In the genomic region with DNA sequence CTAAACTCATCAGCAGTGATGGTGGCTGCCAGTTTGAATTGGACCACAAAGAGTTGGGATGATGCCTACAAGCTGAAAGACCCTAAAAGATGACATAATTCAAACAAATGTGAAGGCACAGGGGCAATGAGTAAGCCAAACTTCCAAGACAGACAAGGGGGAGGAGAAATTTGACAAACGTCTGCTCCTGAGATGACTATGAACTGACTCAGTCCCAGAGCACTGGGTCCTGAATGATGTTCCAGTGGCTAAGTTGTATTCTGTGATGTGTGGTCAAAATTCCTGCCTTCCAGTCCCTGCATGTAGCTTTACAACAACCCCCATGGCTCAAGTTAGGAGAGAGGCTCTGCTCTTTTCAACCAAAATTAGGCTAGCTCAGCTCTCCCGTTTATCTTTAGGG, we compare ENCODE assay signal across 11 cellular contexts.
DNase-seq lines count a peak whose midpoint lies in the region; ATAC-seq lines count a peak whose summit lies in the region.
"Had no signal": no experiment of that assay in that cellular context is flagged by ENCODE, and none has a peak within 500 bp of the region (broad histone marks: within the 10 kb centered on the region; RNA-seq: fewer than 3 reads in every experiment).

No MANE protein-coding gene starts in this region.

- peaks cover 50% of the 10 kb centered on the region for H3K4me1 ChIP-seq in ACC112 (ENCODE audit: control insufficient read depth, insufficient read depth, low read length, unreplicated experiment)

- H3K36me3 Mint-ChIP-seq in activated T-helper 1 cell treated with anti-CD3 and anti-CD28 coated beads, Interleukin-12 subunit alpha, Interleukin-12 subunit beta, Interleukin-2, Interleukin-4 antibody, amounts not matched to agents 30 ng/mL and 10 ng/mL and 1 ng/mL, durations not matched to agents 14 hours and 24 hours and 36 hours (ENCODE audit: low read depth), result no peaks in the 10 kb centered on the region

- H3K27ac ChIP-seq in ACC112 (ENCODE audit: low read depth, low read length), result peak overlapping the region; percentile 82

- intact Hi-C loops in activated T-helper 1 cell treated with anti-CD3 and anti-CD28 coated beads, Interleukin-12 subunit alpha, Interleukin-12 subunit beta, Interleukin-2, Interleukin-4 antibody, amounts not matched to agents 30 ng/mL and 10 ng/mL and 1 ng/mL, durations not matched to agents 14 hours and 24 hours and 36 hours (cut with micrococcal nuclease), result no loop called here

- ATAC-seq in HG02884 (IDR thresholded peaks at IDR 0.05; ENCODE audit: unreplicated experiment), result peak; percentile 66
- ATAC-seq in HG03139 (IDR thresholded peaks at IDR 0.05; ENCODE audit: unreplicated experiment), result no peak
- ATAC-seq in GM19395 (IDR thresholded peaks at IDR 0.05; ENCODE audit: unreplicated experiment), result no peak
- ATAC-seq: activated CD8-positive, alpha-beta T cell treated with anti-CD3 and anti-CD28 coated beads for 36 hours had no signal

- H3K4me3 ChIP-seq in ACC112 (ENCODE audit: low read depth, low read length), result peak overlapping the region; percentile 29; the same call in 1 of the 2 replicates

- peak; percentile 5 for DNase-seq in amniotic stem cell (lab: John Stamatoyannopoulos, UW)
- DNase-seq in glomerular visceral epithelial cell (ENCODE audit: extremely low spot score), result peak; percentile 94
- no peak for DNase-seq in activated T-helper 1 cell treated with anti-CD3 and anti-CD28 coated beads, Interleukin-12 subunit alpha, Interleukin-12 subunit beta, Interleukin-2, Interleukin-4 antibody, amounts not matched to agents 30 ng/mL and 10 ng/mL and 1 ng/mL, durations not matched to agents 14 hours and 24 hours and 36 hours (ENCODE audit: low spot score)
- DNase-seq in inferior parietal cortex (ENCODE audit: extremely low spot score), result no peak
- DNase-seq: activated CD8-positive, alpha-beta T cell treated with anti-CD3 and anti-CD28 coated beads for 36 hours; C1 segment of cervical spinal cord; posterior cingulate gyrus had no signal

- H3K36me3 ChIP-seq in ACC112 (ENCODE audit: insufficient read depth, low read length), result no peaks in the 10 kb centered on the region

- no peak overlapping the region for H3K4me3 Mint-ChIP-seq in activated T-helper 1 cell treated with anti-CD3 and anti-CD28 coated beads, Interleukin-12 subunit alpha, Interleukin-12 subunit beta, Interleukin-2, Interleukin-4 antibody, amounts not matched to agents 30 ng/mL and 10 ng/mL and 1 ng/mL, durations not matched to agents 14 hours and 24 hours and 36 hours
- H3K4me3 Mint-ChIP-seq: activated CD8-positive, alpha-beta T cell treated with anti-CD3 and anti-CD28 coated beads for 36 hours had no signal

- no peaks in the 10 kb centered on the region for H3K27me3 ChIP-seq in ACC112 (ENCODE audit: insufficient read depth, low read length)

- H2AFZ ChIP-seq in ACC112 (ENCODE audit: low read length, unreplicated experiment), result no peak overlapping the region

- no peaks in the 10 kb centered on the region for H3K4me1 Mint-ChIP-seq in activated T-helper 1 cell treated with anti-CD3 and anti-CD28 coated beads, Interleukin-12 subunit alpha, Interleukin-12 subunit beta, Interleukin-2, Interleukin-4 antibody, amounts not matched to agents 30 ng/mL and 10 ng/mL and 1 ng/mL, durations not matched to agents 14 hours and 24 hours and 36 hours (ENCODE audit: low read depth)

- no peak overlapping the region for H3K27ac Mint-ChIP-seq in activated T-helper 1 cell treated with anti-CD3 and anti-CD28 coated beads, Interleukin-12 subunit alpha, Interleukin-12 subunit beta, Interleukin-2, Interleukin-4 antibody, amounts not matched to agents 30 ng/mL and 10 ng/mL and 1 ng/mL, durations not matched to agents 14 hours and 24 hours and 36 hours
- H3K27ac Mint-ChIP-seq: activated CD8-positive, alpha-beta T cell treated with anti-CD3 and anti-CD28 coated beads for 36 hours had no signal

- H3K27me3 Mint-ChIP-seq in activated T-helper 1 cell treated with anti-CD3 and anti-CD28 coated beads, Interleukin-12 subunit alpha, Interleukin-12 subunit beta, Interleukin-2, Interleukin-4 antibody, amounts not matched to agents 30 ng/mL and 10 ng/mL and 1 ng/mL, durations not matched to agents 14 hours and 24 hours and 36 hours (ENCODE audit: insufficient read depth), result peaks cover 19% of the 10 kb centered on the region

- H3K79me2 ChIP-seq in ACC112 (ENCODE audit: control insufficient read depth, insufficient read depth, low read length, unreplicated experiment), result no peaks in the 10 kb centered on the region

- H3K9me3 Mint-ChIP-seq in activated T-helper 1 cell treated with anti-CD3 and anti-CD28 coated beads, Interleukin-12 subunit alpha, Interleukin-12 subunit beta, Interleukin-2, Interleukin-4 antibody, amounts not matched to agents 30 ng/mL and 10 ng/mL and 1 ng/mL, durations not matched to agents 14 hours and 24 hours and 36 hours, result no peaks in the 10 kb centered on the region
- H3K9me3 Mint-ChIP-seq: activated CD8-positive, alpha-beta T cell treated with anti-CD3 and anti-CD28 coated beads for 36 hours had no signal

Comparison
In these comparisons a context has a peak if more than half of its experiments do, and no peak if none do; other contexts are left out.
1. DNase-seq: peak in amniotic stem cell (single experiment) and glomerular visceral epithelial cell (single experiment); none in activated T-helper 1 cell treated with anti-CD3 and anti-CD28 coated beads, Interleukin-12 subunit alpha, Interleukin-12 subunit beta, Interleukin-2, Interleukin-4 antibody, amounts not matched to agents 30 ng/mL and 10 ng/mL and 1 ng/mL, durations not matched to agents 14 hours and 24 hours and 36 hours (single experiment) and inferior parietal cortex (single experiment).